In genomic region chr11:2390871-2391662, GRCh38 we compare ENCODE assay signal across 1 cellular context.
TF ChIP-seq lines count a peak whose summit lies in the region.

No MANE protein-coding gene starts in this region.

TF ChIP-seq in HEK293, 187 proteins besides CTCF, POLR2A, EP300 and RAD21 (continued from another document):
- TF ChIP-seq PATZ1 (tag by site-specific recombination; IDR thresholded peaks at IDR 0.05), result 0 out of 2 replicates have a peak, but pooled peaks have one; percentile 20
- no peak for TF ChIP-seq REPIN1 (tag by site-specific recombination; IDR thresholded peaks at IDR 0.05; ENCODE audit: low read depth)
- TF ChIP-seq IKZF3 (tag by site-specific recombination; IDR thresholded peaks at IDR 0.05), result no peak
- TF ChIP-seq GLIS1 (tag by site-specific recombination; IDR thresholded peaks at IDR 0.05), result peak; percentile 41; the same call in 1 of the 2 replicates
- TF ChIP-seq MEIS1 (CRISPR knock-in tag; IDR thresholded peaks at IDR 0.05; ENCODE audit: borderline replicate concordance), result no peak
- 0 out of 2 replicates have a peak, but pooled peaks have one; percentile 38 for TF ChIP-seq EGR2 (tag by site-specific recombination; IDR thresholded peaks at IDR 0.05; ENCODE audit: low read depth)
- peak; percentile 32; the same call in 1 of the 2 replicates for TF ChIP-seq SP2 (tag by site-specific recombination; IDR thresholded peaks at IDR 0.05)
- 0 out of 2 replicates have a peak, but pooled peaks have one; percentile 70 for TF ChIP-seq KLF17 (tag by site-specific recombination; IDR thresholded peaks at IDR 0.05)
- no peak for TF ChIP-seq BCL11A (tag by site-specific recombination; IDR thresholded peaks at IDR 0.05; ENCODE audit: low read depth)
- TF ChIP-seq SP3 (tag by site-specific recombination; IDR thresholded peaks at IDR 0.05), result 0 out of 2 replicates have a peak, but pooled peaks have one; percentile 17
- TF ChIP-seq ZNF292 (tag by site-specific recombination; IDR thresholded peaks at IDR 0.05; ENCODE audit: borderline replicate concordance, low read depth), result no peak
- peak; percentile 39 for TF ChIP-seq ZFHX2 (tag by site-specific recombination; conservative IDR thresholded peaks at IDR 0.05)
- TF ChIP-seq ZNF704 (tag by site-specific recombination; IDR thresholded peaks at IDR 0.05), result no peak
- TF ChIP-seq TCF7L2 (IDR thresholded peaks at IDR 0.05; ENCODE audit: borderline replicate concordance, low read depth, low read length), result no peak
- no peak for TF ChIP-seq ZNF623 (tag by site-specific recombination; IDR thresholded peaks at IDR 0.05)
- no peak for TF ChIP-seq INSM2 (tag by site-specific recombination; IDR thresholded peaks at IDR 0.05)
- no peak for TF ChIP-seq YY1 (tag by site-specific recombination; IDR thresholded peaks at IDR 0.05)
- no peak for TF ChIP-seq SCRT2 (tag by site-specific recombination; IDR thresholded peaks at IDR 0.05)
- no peak for TF ChIP-seq ZNF521 (tag by site-specific recombination; IDR thresholded peaks at IDR 0.05)
- no peak for TF ChIP-seq ZNF600 (tag by site-specific recombination; IDR thresholded peaks at IDR 0.05)
- TF ChIP-seq HOXD13 (CRISPR knock-in tag; IDR thresholded peaks at IDR 0.05; ENCODE audit: borderline replicate concordance), result no peak
- TF ChIP-seq HIC1 (tag by site-specific recombination; IDR thresholded peaks at IDR 0.05), result no peak
- TF ChIP-seq KLF1 (tag by site-specific recombination; IDR thresholded peaks at IDR 0.05), result peak; percentile 93
- no peak for TF ChIP-seq ZNF214 (tag by site-specific recombination; IDR thresholded peaks at IDR 0.05; ENCODE audit: borderline replicate concordance)
- TF ChIP-seq PRDM1 (tag by site-specific recombination; IDR thresholded peaks at IDR 0.05), result no peak
- TF ChIP-seq ZNF10 (tag by site-specific recombination; IDR thresholded peaks at IDR 0.05), result no peak
- no peak for TF ChIP-seq ZNF157 (tag by site-specific recombination; IDR thresholded peaks at IDR 0.05)
- no peak for TF ChIP-seq ZNF140 (tag by site-specific recombination; IDR thresholded peaks at IDR 0.05)
- TF ChIP-seq ZFP41 (tag by site-specific recombination; IDR thresholded peaks at IDR 0.05; ENCODE audit: borderline replicate concordance), result no peak
- no peak for TF ChIP-seq ZNF670 (tag by site-specific recombination; IDR thresholded peaks at IDR 0.05; ENCODE audit: low read depth)
- TF ChIP-seq GLI2 (tag by site-specific recombination; IDR thresholded peaks at IDR 0.05; ENCODE audit: borderline replicate concordance, low read depth), result no peak
